In the genomic region with DNA sequence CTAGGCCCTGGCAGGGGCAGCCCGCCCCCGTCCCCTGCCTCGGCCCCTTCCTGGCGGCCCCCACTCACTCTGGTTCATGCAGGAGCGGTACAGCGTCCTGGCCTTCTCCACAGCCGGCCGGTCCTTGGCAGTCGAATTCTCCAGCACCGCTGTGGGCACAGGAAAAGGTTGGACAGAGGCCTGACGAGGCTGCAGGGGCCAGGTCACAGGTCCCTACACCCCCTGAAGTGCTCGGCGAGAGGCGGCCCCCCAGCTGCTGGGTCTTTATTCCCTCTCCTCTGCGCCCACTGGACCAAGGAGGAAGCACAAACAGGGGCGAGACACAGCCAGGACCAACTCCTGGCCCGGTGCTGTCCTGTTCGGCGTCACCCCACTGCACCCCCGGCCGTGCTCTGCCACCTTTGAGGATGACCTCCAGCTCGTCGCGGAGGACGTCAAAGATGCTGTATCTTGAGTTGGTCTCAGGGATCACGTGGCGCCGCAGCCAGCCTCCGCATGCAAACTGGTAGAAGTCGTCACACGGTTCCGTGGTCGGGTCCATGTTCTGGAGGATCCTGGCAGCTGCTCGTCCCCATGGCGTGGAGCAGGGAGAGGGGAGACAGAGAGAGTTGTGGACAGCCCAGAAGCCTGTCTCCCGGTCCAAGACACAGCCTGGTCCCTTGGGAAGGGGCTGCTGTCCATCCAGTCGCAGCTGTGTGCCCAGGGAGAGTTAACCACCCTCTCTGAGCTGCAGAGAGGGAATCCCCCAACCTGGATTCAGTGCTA, we compare ENCODE assay signal across 21 cellular contexts. TPM values are rescaled to one million over a fixed set of nuclear protein-coding genes. Genes with fewer than 3 reads are reported as not detected.
DNase-seq lines count a peak whose midpoint lies in the region; ATAC-seq and TF ChIP-seq lines count a peak whose summit lies in the region.
"Had no signal": no experiment of that assay in that cellular context is flagged by ENCODE, and none has a peak within 500 bp of the region (broad histone marks: within the 10 kb centered on the region; RNA-seq: fewer than 3 reads in every experiment).

No MANE protein-coding gene starts in this region.

- H3K4me3 ChIP-seq in BE2C (ENCODE audit: low read depth, low read length) = no peak overlapping the region
- no peak overlapping the region for H3K4me3 ChIP-seq in right cardiac atrium (ENCODE audit: low read length)
- peak overlapping the region; percentile 49 for H3K4me3 ChIP-seq in trophoblast cell (ENCODE audit: low read depth, low read length)
- H3K4me3 ChIP-seq: hepatocyte, mucosa of descending colon had no signal

- H3K4me1 ChIP-seq in BE2C (no peaks in the 10 kb centered on the region), H9 (ENCODE audit: insufficient read depth, low read length) (no peaks in the 10 kb centered on the region), right cardiac atrium (ENCODE audit: control insufficient read depth, insufficient read depth, low read length) (no peaks in the 10 kb centered on the region), trophoblast cell (ENCODE audit: control insufficient read depth in 1 of 2, insufficient read depth in 2 of 2, low read length in 2 of 2) (no peaks in the 10 kb centered on the region)

- no peak overlapping the region for H4K5ac ChIP-seq in H9 (ENCODE audit: insufficient read length, low read depth, low read length)

- peaks cover 17% of the 10 kb centered on the region for H3K27me3 Mint-ChIP-seq in H9 (ENCODE audit: low read depth)
- H3K27me3 Mint-ChIP-seq in activated CD4-positive, alpha-beta memory T cell treated with anti-CD3 and anti-CD28 coated beads for 36 hours = peaks cover 2% of the 10 kb centered on the region
- H3K27me3 Mint-ChIP-seq: activated CD4-positive, alpha-beta T cell treated with anti-CD3 and anti-CD28 coated beads, Interleukin-2, amount 10 ng/mL, durations not matched to agents 24 days and 14 days; activated naive CD8-positive, alpha-beta T cell treated with anti-CD3 and anti-CD28 coated beads, Interleukin-2, amount 10 ng/mL, durations not matched to agents 7 days and 5 days; T-helper 17 cell had no signal

- H2AK5ac ChIP-seq in H9 (ENCODE audit: insufficient read length, low read length) (no peak overlapping the region), trophoblast cell (ENCODE audit: low read length) (no peak overlapping the region)

- H2BK20ac ChIP-seq in H9 (ENCODE audit: low read depth, low read length, poor library complexity, severe bottlenecking) = no peak overlapping the region

- no peak overlapping the region for H3T11ph ChIP-seq in H9 (ENCODE audit: low read length)

- DNase-seq in BE2C (peak; percentile 1), H9 (peak; percentile 21), right cardiac atrium (peak; percentile 14 to 58 (median 43)), trophoblast cell (no peak), hepatic stellate cell (ENCODE audit: low spot score) (no peak)
- DNase-seq in activated CD4-positive, alpha-beta memory T cell treated with anti-CD3 and anti-CD28 coated beads for 36 hours = no peak
- DNase-seq: activated CD4-positive, alpha-beta T cell treated with anti-CD3 and anti-CD28 coated beads, Interleukin-2, amount 10 ng/mL, durations not matched to agents 24 days and 14 days; activated naive CD8-positive, alpha-beta T cell treated with anti-CD3 and anti-CD28 coated beads, Interleukin-2, amount 10 ng/mL, durations not matched to agents 7 days and 5 days; Calu3; cerebellar nuclear complex; effector CD8-positive, alpha-beta T cell; erythroblast; immature natural killer cell; NCI-H1092; NCI-H1930; stimulated activated CD4-positive, alpha-beta T cell treated with anti-CD3 and anti-CD28 coated beads, Interleukin-1b, Interleukin-23, amount 100 ng/mL, for 48 hours had no signal

- TF ChIP-seq CTCF in BE2C (IDR thresholded peaks at IDR 0.05; ENCODE audit: low read depth, low read length) (no peak), H9 (conservative IDR thresholded peaks at IDR 0.05) (no peak)

- H3K23me2 ChIP-seq in H9 (ENCODE audit: insufficient read length, low read depth, low read length, poor library complexity, severe bottlenecking) = no peaks in the 10 kb centered on the region

- H3K27ac ChIP-seq in H9 (ENCODE audit: insufficient read length, low read depth, low read length) (no peak overlapping the region), right cardiac atrium (ENCODE audit: low read length) (no peak overlapping the region), trophoblast cell (ENCODE audit: low read depth, low read length) (no peak overlapping the region)
- H3K27ac ChIP-seq: hepatocyte had no signal

- H3K79me2 ChIP-seq in H9 (ENCODE audit: insufficient read depth, low read length) = 0 out of 2 replicates have a peak, but pooled peaks cover 1% of the 10 kb centered on the region
- no peaks in the 10 kb centered on the region for H3K79me2 ChIP-seq in trophoblast cell (ENCODE audit: control insufficient read depth, insufficient read depth, low read length, poor library complexity)
- H3K79me2 ChIP-seq: hepatocyte had no signal

- H3K18ac ChIP-seq in H9 (ENCODE audit: insufficient read length, low read depth, low read length) = no peak overlapping the region
- H3K18ac ChIP-seq in trophoblast cell (ENCODE audit: low read length) = no peak overlapping the region

- H3K9me3 ChIP-seq in BE2C (no peaks in the 10 kb centered on the region), H9 (ENCODE audit: control insufficient read depth, low read depth, low read length) (peaks cover 5% of the 10 kb centered on the region), right cardiac atrium (ENCODE audit: control insufficient read depth, low read length) (no peaks in the 10 kb centered on the region), trophoblast cell (ENCODE audit: insufficient read depth, low read depth, low read length) (peaks cover 17% of the 10 kb centered on the region)

- no peaks in the 10 kb centered on the region for H4K20me1 ChIP-seq in H9 (ENCODE audit: control insufficient read depth, insufficient read depth, insufficient read length)

- POLR2A ChIA-PET in activated CD4-positive, alpha-beta memory T cell treated with anti-CD3 and anti-CD28 coated beads for 36 hours (lab: Charles Lee) = no interaction called here

- H3K23ac ChIP-seq in H9 (ENCODE audit: insufficient read length, low read depth, low read length) = no peak overlapping the region
- no peak overlapping the region for H3K23ac ChIP-seq in trophoblast cell (ENCODE audit: low read length)

- H4K8ac ChIP-seq in H9 (replicated peaks; ENCODE audit: insufficient read length, low read depth, low read length) (no peak overlapping the region), trophoblast cell (ENCODE audit: low read depth, low read length) (no peak overlapping the region)

- no peak overlapping the region for H2BK12ac ChIP-seq in H9 (ENCODE audit: insufficient read length, low read depth, low read length)
- H2BK12ac ChIP-seq in trophoblast cell (ENCODE audit: low read length) = no peak overlapping the region

- no peak overlapping the region for H2AFZ ChIP-seq in H9 (ENCODE audit: low read length)
- no peak overlapping the region for H2AFZ ChIP-seq in trophoblast cell (ENCODE audit: insufficient read depth, low read length, poor library complexity)
- H2AFZ ChIP-seq: hepatocyte had no signal

- H3K9me3 Mint-ChIP-seq in H9 = peaks cover 4 to 14% of the 10 kb centered on the region in 2 experiments
- H3K9me3 Mint-ChIP-seq in activated CD4-positive, alpha-beta memory T cell treated with anti-CD3 and anti-CD28 coated beads for 36 hours = peaks cover 7% of the 10 kb centered on the region

- H3K27me3 ChIP-seq in BE2C (no peaks in the 10 kb centered on the region), H9 (ENCODE audit: insufficient read depth, low read length) (no peaks in the 10 kb centered on the region), right cardiac atrium (ENCODE audit: control insufficient read depth, insufficient read depth) (no peaks in the 10 kb centered on the region), trophoblast cell (ENCODE audit: insufficient read depth, low read length) (no peaks in the 10 kb centered on the region)
- H3K27me3 ChIP-seq: hepatocyte had no signal

- H3K4me2 ChIP-seq in H9 (ENCODE audit: insufficient read depth, insufficient read length, low read length) = no peak overlapping the region
- H3K4me2 ChIP-seq in trophoblast cell (ENCODE audit: low read length) = no peak overlapping the region

- H3K14ac ChIP-seq in H9 (ENCODE audit: insufficient read depth, low read length) (no peak overlapping the region), trophoblast cell (ENCODE audit: low read length) (no peak overlapping the region)

- H3K79me1 ChIP-seq in H9 (ENCODE audit: insufficient read depth, low read depth, low read length, poor library complexity, severe bottlenecking) (no peaks in the 10 kb centered on the region), trophoblast cell (ENCODE audit: low read length) (no peaks in the 10 kb centered on the region)

- H3K9ac ChIP-seq in H9 (ENCODE audit: extremely low read depth, insufficient read length, low read length) = no peak overlapping the region
- no peak overlapping the region for H3K9ac ChIP-seq in trophoblast cell (ENCODE audit: low read length)

- H3K4me3 Mint-ChIP-seq in H9 = no peak overlapping the region
- no peak overlapping the region for H3K4me3 Mint-ChIP-seq in activated CD4-positive, alpha-beta memory T cell treated with anti-CD3 and anti-CD28 coated beads for 36 hours
- H3K4me3 Mint-ChIP-seq: activated CD4-positive, alpha-beta T cell treated with anti-CD3 and anti-CD28 coated beads, Interleukin-2, amount 10 ng/mL, durations not matched to agents 24 days and 14 days; activated naive CD8-positive, alpha-beta T cell treated with anti-CD3 and anti-CD28 coated beads, Interleukin-2, amount 10 ng/mL, durations not matched to agents 7 days and 5 days; immature natural killer cell; T-helper 17 cell had no signal

- H3K27ac Mint-ChIP-seq in H9 = no peak overlapping the region
- no peak overlapping the region for H3K27ac Mint-ChIP-seq in activated CD4-positive, alpha-beta memory T cell treated with anti-CD3 and anti-CD28 coated beads for 36 hours
- H3K27ac Mint-ChIP-seq: activated CD4-positive, alpha-beta T cell treated with anti-CD3 and anti-CD28 coated beads, Interleukin-2, amount 10 ng/mL, durations not matched to agents 24 days and 14 days; activated naive CD8-positive, alpha-beta T cell treated with anti-CD3 and anti-CD28 coated beads, Interleukin-2, amount 10 ng/mL, durations not matched to agents 7 days and 5 days; immature natural killer cell; T-helper 17 cell had no signal

- H4K12ac ChIP-seq in trophoblast cell (ENCODE audit: low read depth, low read length) = no peak overlapping the region

- no peak overlapping the region for H3K4ac ChIP-seq in H9 (ENCODE audit: low read depth, low read length)
- H3K4ac ChIP-seq in trophoblast cell (ENCODE audit: low read depth, low read length) = no peak overlapping the region

- H2BK5ac ChIP-seq in H9 (ENCODE audit: insufficient read length, low read length) (no peak overlapping the region), trophoblast cell (ENCODE audit: low read depth, low read length, poor library complexity) (no peak overlapping the region)

- ATAC-seq in right cardiac atrium (no peak), HG03095 (IDR thresholded peaks at IDR 0.05; ENCODE audit: unreplicated experiment) (no peak)
- ATAC-seq: HCT116, mucosa of descending colon, T-helper 17 cell had no signal

- intact Hi-C loops in right cardiac atrium (cut with DNase I) = no loop called here
- intact Hi-C loops in activated CD4-positive, alpha-beta memory T cell treated with anti-CD3 and anti-CD28 coated beads for 36 hours (cut with micrococcal nuclease) = no loop called here

- H3K36me3 Mint-ChIP-seq in H9 (ENCODE audit: insufficient read depth in 1 of 3, low read depth in 3 of 3) = no peaks in the 10 kb centered on the region
- H3K36me3 Mint-ChIP-seq in activated CD4-positive, alpha-beta memory T cell treated with anti-CD3 and anti-CD28 coated beads for 36 hours = peaks cover 2% of the 10 kb centered on the region
- H3K36me3 Mint-ChIP-seq: activated naive CD8-positive, alpha-beta T cell treated with anti-CD3 and anti-CD28 coated beads, Interleukin-2, amount 10 ng/mL, durations not matched to agents 7 days and 5 days had no signal

- WGBS in H9 (ENCODE audit: extremely low coverage, insufficient read length, low lambda C conversion rate) = no CpG with 5 or more reads among the region's 37 CpGs
- 82% methylated on average over 37 of the region's 37 CpGs for WGBS in right cardiac atrium
- no CpG with 5 or more reads among the region's 37 CpGs for WGBS in trophoblast cell (ENCODE audit: extremely low coverage, insufficient coverage, insufficient read length)

- H4K91ac ChIP-seq in H9 (ENCODE audit: insufficient read length, low read depth, low read length) (no peak overlapping the region), trophoblast cell (ENCODE audit: low read depth, low read length) (no peak overlapping the region)

- H2BK120ac ChIP-seq in H9 (ENCODE audit: low read depth, low read length, poor library complexity, severe bottlenecking) (no peak overlapping the region), trophoblast cell (ENCODE audit: insufficient read depth, low read length, poor library complexity) (no peak overlapping the region)

- CTCF ChIA-PET in activated CD4-positive, alpha-beta memory T cell treated with anti-CD3 and anti-CD28 coated beads for 36 hours (lab: Charles Lee) = no interaction called here

- no peak overlapping the region for H3K56ac ChIP-seq in H9 (ENCODE audit: insufficient read length, low read depth, low read length)

- no peaks in the 10 kb centered on the region for H3K36me3 ChIP-seq in BE2C
- no peaks in the 10 kb centered on the region for H3K36me3 ChIP-seq in trophoblast cell (ENCODE audit: control insufficient read depth in 1 of 2, insufficient read depth in 2 of 2, low read length in 2 of 2)

- H3K4me1 Mint-ChIP-seq in H9 = no peaks in the 10 kb centered on the region
- no peaks in the 10 kb centered on the region for H3K4me1 Mint-ChIP-seq in activated CD4-positive, alpha-beta memory T cell treated with anti-CD3 and anti-CD28 coated beads for 36 hours (ENCODE audit: low read depth)
- H3K4me1 Mint-ChIP-seq: activated CD4-positive, alpha-beta T cell treated with anti-CD3 and anti-CD28 coated beads, Interleukin-2, amount 10 ng/mL, durations not matched to agents 24 days and 14 days; activated naive CD8-positive, alpha-beta T cell treated with anti-CD3 and anti-CD28 coated beads, Interleukin-2, amount 10 ng/mL, durations not matched to agents 7 days and 5 days; immature natural killer cell; T-helper 17 cell had no signal

- H2BK15ac ChIP-seq in H9 (ENCODE audit: low read depth, low read length) = no peak overlapping the region

RNA-seq across cellular contexts. Expression of gene PRXL2B, which starts 22.9 kb away (rescaled TPM):
- 128 TPM for polyA plus RNA-seq in BE2C (2012; ENCODE audit: insufficient read depth, insufficient read length, low read depth)
- total RNA-seq in H9 (2021) (40.7 and 49.6 TPM in 2 replicates), right cardiac atrium (10 to 100 TPM in 2 of 4 donors, 1 to 10 TPM in 2; 8.0 to 11.8 (median 10.4) TPM)
- polyA plus RNA-seq in right cardiac atrium = 9.3 TPM
- polyA plus RNA-seq in trophoblast cell (2013) = 5.7 and 6.2 TPM in 2 replicates
- 10 to 100 TPM; 28.2 to 34.6 TPM for total RNA-seq in activated CD4-positive, alpha-beta memory T cell treated with anti-CD3 and anti-CD28 coated beads for 36 hours

RNA-seq across cellular contexts. Expression of gene MMEL1, which starts 23.4 kb away (rescaled TPM):
- polyA plus RNA-seq in BE2C (2012; ENCODE audit: insufficient read depth, insufficient read length, low read depth) = 32.7 TPM
- 0.42 and 0.59 TPM in 2 replicates for total RNA-seq in H9 (2021)
- total RNA-seq in right cardiac atrium = 1 to 10 TPM in 1 of 4 donors, under 1 TPM in 3; 0.32 to 1.5 (median 0.83) TPM
- polyA plus RNA-seq in right cardiac atrium = 1.7 TPM
- polyA plus RNA-seq in trophoblast cell (2013) = 0.65 and 0.66 TPM in 2 replicates
- 1 to 10 TPM in 1 of 2 experiments, under 1 TPM in 1; 1.00 to 1.2 TPM for total RNA-seq in activated CD4-positive, alpha-beta memory T cell treated with anti-CD3 and anti-CD28 coated beads for 36 hours

RNA-seq across cellular contexts. Expression of gene TNFRSF14, which starts 53.3 kb away (rescaled TPM):
- polyA plus RNA-seq in BE2C (2012; ENCODE audit: insufficient read depth, insufficient read length, low read depth) = 29.5 TPM
- 0.29 and 0.57 TPM in 2 replicates for total RNA-seq in H9 (2021)
- total RNA-seq in right cardiac atrium = 10 to 100 TPM; 17.6 to 25.5 (median 21.8) TPM
- 27.6 TPM for polyA plus RNA-seq in right cardiac atrium
- 0.07 and 0.14 TPM in 2 replicates for polyA plus RNA-seq in trophoblast cell (2013)
- total RNA-seq in activated CD4-positive, alpha-beta memory T cell treated with anti-CD3 and anti-CD28 coated beads for 36 hours = 100 to 1,000 TPM; 145 to 152 TPM

Comparison
In these comparisons a context has a peak if more than half of its experiments do, and no peak if none do; other contexts are left out.
1. DNase-seq: peak in BE2C (single experiment), H9 (single experiment) and right cardiac atrium (3 of 3); none in trophoblast cell (0 of 2), activated CD4-positive, alpha-beta memory T cell treated with anti-CD3 and anti-CD28 coated beads for 36 hours (single experiment) and hepatic stellate cell (single experiment).
2. RNA of gene TNFRSF14, which starts 53.3 kb away (total RNA-seq): 145 to 152 TPM in activated CD4-positive, alpha-beta memory T cell treated with anti-CD3 and anti-CD28 coated beads for 36 hours and 17.6 to 25.5 TPM in right cardiac atrium; 0.29 to 0.57 TPM in H9; every median in the first group is over 10 times any median in the second.